In genomic region chr2:210558708-210559107, GRCh38 we compare ENCODE assay signal across 16 cellular contexts. TPM values are rescaled to one million over a fixed set of nuclear protein-coding genes. Genes with fewer than 3 reads are reported as not detected.
A peak's percentile ranks its signal among the peaks of the same experiment; 100 is the strongest.
DNase-seq lines count a peak whose midpoint lies in the region; FAIRE-seq and TF ChIP-seq lines count a peak whose summit lies in the region.
"Had no signal": no experiment of that assay in that cellular context is flagged by ENCODE, and none has a peak within 500 bp of the region (broad histone marks: within the 10 kb centered on the region; RNA-seq: fewer than 3 reads in every experiment).

No MANE protein-coding gene starts in this region.

- H3K4me1 ChIP-seq in endothelial cell of umbilical vein (ENCODE audit: control insufficient read depth, extremely low read depth, insufficient read depth, low read length): no peaks in the 10 kb centered on the region

- intact Hi-C loops in endothelial cell of umbilical vein (cut with micrococcal nuclease): no loop called here

- H3K27ac ChIP-seq in endothelial cell of umbilical vein (ENCODE audit: insufficient read depth, low read depth, low read length): no peak overlapping the region

- BruUV-seq in endothelial cell of umbilical vein (replicated peaks; lab: Mats Ljungman, UMichigan): no TSS peak

- no peak overlapping the region for H3K9ac ChIP-seq in endothelial cell of umbilical vein (replicated peaks; ENCODE audit: extremely low read depth, insufficient read depth, low read length)

- POLR2A ChIA-PET in endothelial cell of umbilical vein (lab: Charles Lee): no interaction called here

- FAIRE-seq in endothelial cell of umbilical vein (lab: Jason Lieb, UNC): no peak
- FAIRE-seq: RCC 7860 had no signal

- H3K4me1 Mint-ChIP-seq in osteocyte (ENCODE audit: unreplicated experiment): peaks cover 5% of the 10 kb centered on the region
- H3K4me1 Mint-ChIP-seq: activated B cell treated with CpG ODN at 0.5 μM for 24 hours, naive B cell had no signal

- peak; percentile 33 for DNase-seq in EL
- peak; percentile 24 for DNase-seq in OCI-M1 (lab: John Stamatoyannopoulos, UW)
- peak; percentile 8 for DNase-seq in endothelial cell of umbilical vein (ENCODE audit: low read depth, low spot score)
- peak; percentile 21 for DNase-seq in myocyte (ENCODE audit: low read depth)
- DNase-seq in NCI-H345 (lab: John Stamatoyannopoulos, UW): no peak
- DNase-seq in NCI-H2081 treated with DMSO at 0.1 percent for 48 hours (lab: John Stamatoyannopoulos, UW): no peak
- no peak for DNase-seq in osteocyte (ENCODE audit: extremely low spot score, unreplicated experiment)
- DNase-seq in dedifferentiated amniotic fluid mesenchymal stem cell (ENCODE audit: extremely low spot score): no peak
- DNase-seq: activated B cell treated with CpG ODN at 0.5 μM for 24 hours; activated effector memory CD4-positive, alpha-beta T cell treated with Interleukin-2 at 50 U/mL for 16 hours; naive B cell; NCI-H187; NCI-H774; T-helper 1 cell had no signal

- CTCF ChIA-PET in endothelial cell of umbilical vein (lab: Charles Lee): no interaction called here

- H3K9me3 Mint-ChIP-seq in osteocyte (ENCODE audit: unreplicated experiment): no peaks in the 10 kb centered on the region
- H3K9me3 Mint-ChIP-seq: activated B cell treated with CpG ODN at 0.5 μM for 24 hours; dendritic cell treated with granulocyte-macrophage colony-stimulating factor and Interleukin-4, amounts not matched to agents 40 ng/mL and 50 ng/mL, for 4 days; naive B cell had no signal

- no peak overlapping the region for H2AFZ ChIP-seq in endothelial cell of umbilical vein (ENCODE audit: low read depth, low read length)

- H4K20me1 ChIP-seq in endothelial cell of umbilical vein (replicated peaks; ENCODE audit: control insufficient read depth, extremely low read depth, insufficient read depth, low read length): no peaks in the 10 kb centered on the region

- no peaks in the 10 kb centered on the region for H3K9me3 ChIP-seq in endothelial cell of umbilical vein (replicated peaks; ENCODE audit: control insufficient read depth, insufficient read depth, low read length)

- no peak overlapping the region for H3K4me3 ChIP-seq in endothelial cell of umbilical vein (replicated peaks in 1 of 3; ENCODE audit: insufficient read depth in 1 of 3, low read depth in 1 of 3, low read length in 3 of 3)

- no peaks in the 10 kb centered on the region for H3K27me3 Mint-ChIP-seq in osteocyte (ENCODE audit: unreplicated experiment)
- H3K27me3 Mint-ChIP-seq: dendritic cell treated with granulocyte-macrophage colony-stimulating factor and Interleukin-4, amounts not matched to agents 40 ng/mL and 50 ng/mL, for 4 days had no signal

- TF ChIP-seq CTCF in endothelial cell of umbilical vein (IDR thresholded peaks at IDR 0.05; ENCODE audit: extremely low read depth in 1 of 2, insufficient read depth in 1 of 2, low read depth in 1 of 2, low read length in 2 of 2) (no peak), osteocyte (IDR thresholded peaks at IDR 0.05) (no peak)

- H3K9me1 ChIP-seq in endothelial cell of umbilical vein (replicated peaks; ENCODE audit: control insufficient read depth, extremely low read depth, insufficient read depth, low read length): no peaks in the 10 kb centered on the region

- H3K27me3 ChIP-seq in endothelial cell of umbilical vein (ENCODE audit: control insufficient read depth in 2 of 2, insufficient read depth in 2 of 2, low read length in 2 of 2): no peaks in the 10 kb centered on the region

- no peaks in the 10 kb centered on the region for H3K36me3 ChIP-seq in endothelial cell of umbilical vein (ENCODE audit: control insufficient read depth in 2 of 2, extremely low read depth in 1 of 2, insufficient read depth in 2 of 2, low read length in 2 of 2)

- H3K27ac Mint-ChIP-seq in osteocyte (ENCODE audit: unreplicated experiment): no peak overlapping the region
- H3K27ac Mint-ChIP-seq: activated B cell treated with CpG ODN at 0.5 μM for 24 hours; dendritic cell treated with granulocyte-macrophage colony-stimulating factor and Interleukin-4, amounts not matched to agents 40 ng/mL and 50 ng/mL, for 4 days; naive B cell had no signal

- no peak overlapping the region for H3K4me2 ChIP-seq in endothelial cell of umbilical vein (ENCODE audit: insufficient read depth, low read length)

- H3K79me2 ChIP-seq in endothelial cell of umbilical vein (ENCODE audit: control insufficient read depth, insufficient read depth, low read length): no peaks in the 10 kb centered on the region

- TF ChIP-seq POLR2A in endothelial cell of umbilical vein (IDR thresholded peaks at IDR 0.05; ENCODE audit: low read depth, low read length): no peak

- no peak overlapping the region for H3K4me3 Mint-ChIP-seq in osteocyte (ENCODE audit: unreplicated experiment)
- H3K4me3 Mint-ChIP-seq: activated B cell treated with CpG ODN at 0.5 μM for 24 hours; dendritic cell treated with granulocyte-macrophage colony-stimulating factor and Interleukin-4, amounts not matched to agents 40 ng/mL and 50 ng/mL, for 4 days; naive B cell had no signal

- no peaks in the 10 kb centered on the region for H3K36me3 Mint-ChIP-seq in osteocyte (ENCODE audit: unreplicated experiment)
- H3K36me3 Mint-ChIP-seq: naive B cell had no signal

- dilution Hi-C loops in endothelial cell of umbilical vein (cut with MboI; ENCODE audit: extremely low pct_ligation_motif_present, low sequenced_read_pairs): no loop called here

TF ChIP-seq in endothelial cell of umbilical vein, 7 proteins besides CTCF, POLR2A, EP300 and RAD21:
- TF ChIP-seq GATA2 (IDR thresholded peaks at IDR 0.05; ENCODE audit: insufficient read depth, insufficient read length, low read depth, low read length) (no peak), FOS (IDR thresholded peaks at IDR 0.05; ENCODE audit: borderline replicate concordance, insufficient read depth, low read length) (no peak), MYC (IDR thresholded peaks at IDR 0.05; ENCODE audit: low read depth, low read length) (no peak), EZH2 (IDR thresholded peaks at IDR 0.05; ENCODE audit: borderline replicate concordance, low read depth, low read length, severe bottlenecking) (no peak)

RNA-seq across cellular contexts. Expression of gene CPS1, which starts 2.3 kb away (rescaled TPM):
- total RNA-seq in endothelial cell of umbilical vein: 0.53 and 0.88 TPM in 2 replicates
- 0.18 and 0.24 TPM in 2 replicates for polyA plus RNA-seq in endothelial cell of umbilical vein
- polyA plus RNA-seq in endothelial cell of umbilical vein (2011; cell fraction: cytosol; rRNA removed): 0.16 and 0.21 TPM in 2 replicates
- polyA plus RNA-seq in endothelial cell of umbilical vein (2011; cell fraction: nucleus; rRNA removed): 0.46 and 1.1 TPM in 2 replicates
- polyA plus RNA-seq in endothelial cell of umbilical vein (2012): 2.7 and 5.4 TPM in 2 replicates
- polyA minus RNA-seq in endothelial cell of umbilical vein: 0.39 and 2.8 TPM in 2 replicates
- 422 TPM for polyA minus RNA-seq in endothelial cell of umbilical vein (2011; cell fraction: cytosol; rRNA and poly(A)+ RNA removed)
- polyA minus RNA-seq in endothelial cell of umbilical vein (2011; cell fraction: nucleus; rRNA and poly(A)+ RNA removed): 2.2 and 3.7 TPM in 2 replicates
- 27.5 and 33.9 TPM in 2 replicates for total RNA-seq in myocyte
- 7.8 TPM for polyA plus RNA-seq in myocyte (2012)
- total RNA-seq in osteocyte: 17.9 and 22.3 TPM in 2 replicates

Comparison
In these comparisons a context has a peak if more than half of its experiments do, and no peak if none do; other contexts are left out.
1. DNase-seq: peak in EL (single experiment), OCI-M1 (single experiment), endothelial cell of umbilical vein (single experiment) and myocyte (single experiment); none in NCI-H345 (single experiment), NCI-H2081 treated with DMSO at 0.1 percent for 48 hours (single experiment), osteocyte (single experiment) and dedifferentiated amniotic fluid mesenchymal stem cell (single experiment).
2. RNA of gene CPS1, which starts 2.3 kb away (total RNA-seq): 27.5 to 33.9 TPM in myocyte and 17.9 to 22.3 TPM in osteocyte; 0.53 to 0.88 TPM in endothelial cell of umbilical vein; every median in the first group is over 10 times any median in the second.